2 cellular contexts compared by ENCODE assay signal in genomic region chr1:213742992-213743391, GRCh38.
TF ChIP-seq lines count a peak whose summit lies in the region.

No MANE protein-coding gene starts in this region.

TF ChIP-seq in SK-N-SH treated with all-trans-retinoic acid at 6 μM for 48 hours, 23 proteins besides CTCF, POLR2A, EP300 and RAD21 (continued from another document):
- TF ChIP-seq, protein P1, sequence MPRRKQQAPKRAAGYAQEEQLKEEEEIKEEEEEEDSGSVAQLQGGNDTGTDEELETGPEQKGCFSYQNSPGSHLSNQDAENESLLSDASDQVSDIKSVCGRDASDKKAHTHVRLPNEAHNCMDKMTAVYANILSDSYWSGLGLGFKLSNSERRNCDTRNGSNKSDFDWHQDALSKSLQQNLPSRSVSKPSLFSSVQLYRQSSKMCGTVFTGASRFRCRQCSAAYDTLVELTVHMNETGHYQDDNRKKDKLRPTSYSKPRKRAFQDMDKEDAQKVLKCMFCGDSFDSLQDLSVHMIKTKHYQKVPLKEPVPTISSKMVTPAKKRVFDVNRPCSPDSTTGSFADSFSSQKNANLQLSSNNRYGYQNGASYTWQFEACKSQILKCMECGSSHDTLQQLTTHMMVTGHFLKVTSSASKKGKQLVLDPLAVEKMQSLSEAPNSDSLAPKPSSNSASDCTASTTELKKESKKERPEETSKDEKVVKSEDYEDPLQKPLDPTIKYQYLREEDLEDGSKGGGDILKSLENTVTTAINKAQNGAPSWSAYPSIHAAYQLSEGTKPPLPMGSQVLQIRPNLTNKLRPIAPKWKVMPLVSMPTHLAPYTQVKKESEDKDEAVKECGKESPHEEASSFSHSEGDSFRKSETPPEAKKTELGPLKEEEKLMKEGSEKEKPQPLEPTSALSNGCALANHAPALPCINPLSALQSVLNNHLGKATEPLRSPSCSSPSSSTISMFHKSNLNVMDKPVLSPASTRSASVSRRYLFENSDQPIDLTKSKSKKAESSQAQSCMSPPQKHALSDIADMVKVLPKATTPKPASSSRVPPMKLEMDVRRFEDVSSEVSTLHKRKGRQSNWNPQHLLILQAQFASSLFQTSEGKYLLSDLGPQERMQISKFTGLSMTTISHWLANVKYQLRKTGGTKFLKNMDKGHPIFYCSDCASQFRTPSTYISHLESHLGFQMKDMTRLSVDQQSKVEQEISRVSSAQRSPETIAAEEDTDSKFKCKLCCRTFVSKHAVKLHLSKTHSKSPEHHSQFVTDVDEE (CRISPR knock-in tag; IDR thresholded peaks at IDR 0.05) = no peak
- TF ChIP-seq, protein P2, sequence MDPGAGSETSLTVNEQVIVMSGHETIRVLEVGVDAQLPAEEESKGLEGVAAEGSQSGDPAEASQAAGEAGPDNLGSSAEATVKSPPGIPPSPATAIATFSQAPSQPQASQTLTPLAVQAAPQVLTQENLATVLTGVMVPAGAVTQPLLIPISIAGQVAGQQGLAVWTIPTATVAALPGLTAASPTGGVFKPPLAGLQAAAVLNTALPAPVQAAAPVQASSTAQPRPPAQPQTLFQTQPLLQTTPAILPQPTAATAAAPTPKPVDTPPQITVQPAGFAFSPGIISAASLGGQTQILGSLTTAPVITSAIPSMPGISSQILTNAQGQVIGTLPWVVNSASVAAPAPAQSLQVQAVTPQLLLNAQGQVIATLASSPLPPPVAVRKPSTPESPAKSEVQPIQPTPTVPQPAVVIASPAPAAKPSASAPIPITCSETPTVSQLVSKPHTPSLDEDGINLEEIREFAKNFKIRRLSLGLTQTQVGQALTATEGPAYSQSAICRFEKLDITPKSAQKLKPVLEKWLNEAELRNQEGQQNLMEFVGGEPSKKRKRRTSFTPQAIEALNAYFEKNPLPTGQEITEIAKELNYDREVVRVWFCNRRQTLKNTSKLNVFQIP (CRISPR knock-in tag; IDR thresholded peaks at IDR 0.05; ENCODE audit: borderline replicate concordance, low read depth) = no peak
- TF ChIP-seq, protein P3, sequence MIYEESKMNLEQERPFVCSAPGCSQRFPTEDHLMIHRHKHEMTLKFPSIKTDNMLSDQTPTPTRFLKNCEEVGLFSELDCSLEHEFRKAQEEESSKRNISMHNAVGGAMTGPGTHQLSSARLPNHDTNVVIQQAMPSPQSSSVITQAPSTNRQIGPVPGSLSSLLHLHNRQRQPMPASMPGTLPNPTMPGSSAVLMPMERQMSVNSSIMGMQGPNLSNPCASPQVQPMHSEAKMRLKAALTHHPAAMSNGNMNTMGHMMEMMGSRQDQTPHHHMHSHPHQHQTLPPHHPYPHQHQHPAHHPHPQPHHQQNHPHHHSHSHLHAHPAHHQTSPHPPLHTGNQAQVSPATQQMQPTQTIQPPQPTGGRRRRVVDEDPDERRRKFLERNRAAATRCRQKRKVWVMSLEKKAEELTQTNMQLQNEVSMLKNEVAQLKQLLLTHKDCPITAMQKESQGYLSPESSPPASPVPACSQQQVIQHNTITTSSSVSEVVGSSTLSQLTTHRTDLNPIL (CRISPR knock-in tag; IDR thresholded peaks at IDR 0.05; ENCODE audit: low read depth) = no peak
TF ChIP-seq in SK-N-SH treated with all-trans-retinoic acid at 6 μM for 48 hours: peak in this region for 1.

TF ChIP-seq in SK-N-SH, 30 proteins besides CTCF, POLR2A, EP300 and RAD21 (continued from another document):
- no peak for TF ChIP-seq IRF3 (IDR thresholded peaks at IDR 0.05; ENCODE audit: low read depth, low read length)
- TF ChIP-seq NRF1 (IDR thresholded peaks at IDR 0.05; ENCODE audit: low read depth, low read length) = no peak
- no peak for TF ChIP-seq CHD2 (IDR thresholded peaks at IDR 0.05; ENCODE audit: low read length, partially characterized antibody)
- TF ChIP-seq FOXJ3 (CRISPR knock-in tag; IDR thresholded peaks at IDR 0.05) = no peak
- TF ChIP-seq FOSL2 (IDR thresholded peaks at IDR 0.05; ENCODE audit: borderline replicate concordance, low read depth) = no peak
- TF ChIP-seq GATA2 (CRISPR knock-in tag; IDR thresholded peaks at IDR 0.05) = no peak
- no peak for TF ChIP-seq TEAD4 (IDR thresholded peaks at IDR 0.05; ENCODE audit: borderline replicate concordance, insufficient read depth)
- no peak for TF ChIP-seq MAX (IDR thresholded peaks at IDR 0.05; ENCODE audit: low read depth)
- TF ChIP-seq MXI1 (IDR thresholded peaks at IDR 0.05; ENCODE audit: low read depth, low read length) = no peak
- no peak for TF ChIP-seq FOXM1 (IDR thresholded peaks at IDR 0.05; ENCODE audit: low read depth)
- no peak for TF ChIP-seq GABPA (IDR thresholded peaks at IDR 0.05; ENCODE audit: low read depth)
- no peak for TF ChIP-seq RXRA (IDR thresholded peaks at IDR 0.05; ENCODE audit: borderline replicate concordance, low read depth)
- TF ChIP-seq MEF2A (IDR thresholded peaks at IDR 0.05; ENCODE audit: borderline replicate concordance, low read depth) = no peak
- TF ChIP-seq REST (IDR thresholded peaks at IDR 0.05; ENCODE audit: low read depth, low read length) = no peak
